Comparison of ENCODE assay signal across 8 cellular contexts in the genomic region with DNA sequence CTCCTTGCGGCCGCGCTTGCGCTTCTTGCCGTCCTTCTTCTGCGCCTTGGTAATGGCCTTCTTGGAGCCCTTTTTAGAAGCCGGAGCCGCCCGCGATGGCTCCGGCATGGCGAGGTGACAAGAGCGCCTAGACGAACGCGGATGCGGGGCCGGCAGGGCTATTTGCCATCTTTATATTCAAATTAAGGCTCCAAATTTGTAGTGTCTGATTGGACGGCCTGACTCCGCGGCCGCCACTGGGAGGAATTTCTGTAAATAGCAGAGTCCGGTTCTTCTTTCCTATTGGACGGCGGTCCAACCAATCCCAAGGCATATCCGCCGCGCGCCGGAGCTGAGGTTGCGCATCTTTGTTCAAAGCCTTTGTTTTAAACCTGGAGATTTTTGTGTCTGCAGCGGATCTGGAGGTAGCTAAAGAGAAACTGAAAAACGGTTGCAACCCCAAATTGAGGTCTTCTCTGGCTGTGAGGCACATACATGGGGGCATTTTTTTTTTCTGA. TPM values are rescaled to one million over a fixed set of nuclear protein-coding genes. Genes with fewer than 3 reads are reported as not detected.
A peak's percentile ranks its signal among the peaks of the same experiment; 100 is the strongest.
DNase-seq lines count a peak whose midpoint lies in the region; ATAC-seq, FAIRE-seq and TF ChIP-seq lines count a peak whose summit lies in the region.

No MANE protein-coding gene starts in this region.

- no peaks in the 10 kb centered on the region for H3K79me2 ChIP-seq in ACC112 (ENCODE audit: control insufficient read depth, insufficient read depth, low read length, unreplicated experiment)
- no peaks in the 10 kb centered on the region for H3K79me2 ChIP-seq in OCI-LY1 (ENCODE audit: insufficient read depth, low read length)

- H2AFZ ChIP-seq in ACC112 (ENCODE audit: low read length, unreplicated experiment) (no peak overlapping the region), OCI-LY1 (ENCODE audit: low read length) (no peak overlapping the region)

- H3K36me3 ChIP-seq in ACC112 (ENCODE audit: insufficient read depth, low read length) (no peaks in the 10 kb centered on the region), OCI-LY1 (ENCODE audit: insufficient read depth, low read length) (no peaks in the 10 kb centered on the region), ovary (no peaks in the 10 kb centered on the region), thymus (ENCODE audit: control insufficient read depth, insufficient read depth) (no peaks in the 10 kb centered on the region)

- DNase-seq in activated gamma-delta T cell treated with Interleukin-2 at 50 U/mL for 16 hours (peak; percentile 85), frontal cortex (ENCODE audit: low spot score in 2 of 2) (peak; percentile 64 to 80), ovary (peak; percentile 36 to 69 (median 42))

- no peak for TF ChIP-seq POLR2A in ovary (IDR thresholded peaks at IDR 0.05)

- H3K27ac ChIP-seq in ACC112 (ENCODE audit: low read depth, low read length), result no peak overlapping the region
- H3K27ac ChIP-seq in OCI-LY1 (ENCODE audit: low read depth, low read length, poor library complexity, severe bottlenecking), result no peak overlapping the region
- no peak overlapping the region for H3K27ac ChIP-seq in ovary
- peak overlapping the region; percentile 84 for H3K27ac ChIP-seq in thymus (ENCODE audit: low read depth)

- H4K20me1 ChIP-seq in OCI-LY1 (ENCODE audit: insufficient read depth, low read length), result no peaks in the 10 kb centered on the region

- no peak overlapping the region for H3K9ac ChIP-seq in OCI-LY1 (ENCODE audit: low read length)

- peaks cover 88% of the 10 kb centered on the region for H3K27me3 ChIP-seq in ACC112 (ENCODE audit: insufficient read depth, low read length)
- H3K27me3 ChIP-seq in OCI-LY1 (ENCODE audit: insufficient read depth, low read length), result no peaks in the 10 kb centered on the region
- H3K27me3 ChIP-seq in ovary, result peaks cover 8% of the 10 kb centered on the region
- peaks cover 31% of the 10 kb centered on the region for H3K27me3 ChIP-seq in thymus (ENCODE audit: control insufficient read depth, insufficient read depth)

- peak; percentile 88 for ATAC-seq in GM19025 (IDR thresholded peaks at IDR 0.05; ENCODE audit: low read depth, unreplicated experiment)
- ATAC-seq in HG03342 (IDR thresholded peaks at IDR 0.05; ENCODE audit: unreplicated experiment), result peak; percentile 85

- no peaks in the 10 kb centered on the region for H3K4me1 ChIP-seq in ACC112 (ENCODE audit: control insufficient read depth, insufficient read depth, low read length, unreplicated experiment)
- no peaks in the 10 kb centered on the region for H3K4me1 ChIP-seq in OCI-LY1 (ENCODE audit: insufficient read depth, low read length, severe bottlenecking)
- H3K4me1 ChIP-seq in ovary (ENCODE audit: insufficient read depth), result peaks cover 2% of the 10 kb centered on the region
- H3K4me1 ChIP-seq in thymus (ENCODE audit: control insufficient read depth, insufficient read depth, low read length), result peaks cover 10% of the 10 kb centered on the region

- TF ChIP-seq CTCF in OCI-LY1 (IDR thresholded peaks at IDR 0.05; ENCODE audit: low read length) (no peak), ovary (IDR thresholded peaks at IDR 0.05) (no peak)

- intact Hi-C loops in ovary (cut with DNase I), result no loop called here

- H3K9me3 ChIP-seq in OCI-LY1 (ENCODE audit: low read length) (no peaks in the 10 kb centered on the region), ovary (no peaks in the 10 kb centered on the region), thymus (ENCODE audit: control insufficient read depth) (peaks cover 1% of the 10 kb centered on the region)

- TF ChIP-seq EP300 in ovary (IDR thresholded peaks at IDR 0.05), result no peak

- H3K4me3 ChIP-seq in ACC112 (ENCODE audit: low read depth, low read length) (peak overlapping the region; percentile 59), OCI-LY1 (ENCODE audit: low read depth, low read length, poor library complexity, severe bottlenecking) (peak overlapping the region; percentile 31), ovary (no peak overlapping the region), thymus (ENCODE audit: low read length) (peak overlapping the region; percentile 52)

- WGBS in ovary, 3 donors, result 2% methylated on average over 24 to 33 of the region's 33 CpGs
- WGBS in thymus, result 2% methylated on average over 33 of the region's 33 CpGs

- peak overlapping the region; percentile 23; the same call in 1 of the 2 replicates for H3K4me2 ChIP-seq in OCI-LY1 (ENCODE audit: low read length)

- H3F3A ChIP-seq in OCI-LY1 (ENCODE audit: insufficient read depth, low read length), result no peaks in the 10 kb centered on the region

- H3K9me2 ChIP-seq in OCI-LY1 (ENCODE audit: low read depth, low read length), result no peaks in the 10 kb centered on the region

- FAIRE-seq in frontal cortex (lab: Jason Lieb, UNC), result no peak

RNA-seq across cellular contexts. Expression of a gene that starts 22.6 kb away (rescaled TPM):
- total RNA-seq in frontal cortex, result 72.2 TPM
- total RNA-seq in ovary, result 100 to 1,000 TPM in 5 of 7 donors, 10 to 100 TPM in 2; 37.9 to 165 (median 123) TPM
- polyA plus RNA-seq in ovary, result 10 to 100 TPM; 32.2 to 43.0 TPM
- 30.0 TPM for polyA plus RNA-seq in thymus

RNA-seq across cellular contexts. Expression of a gene that starts 47.9 kb away (rescaled TPM):
- total RNA-seq in frontal cortex (1.6 TPM), ovary (1 to 10 TPM; 1.7 to 10.0 (median 3.1) TPM)
- polyA plus RNA-seq in ovary (1 to 10 TPM in 1 of 2 donors, under 1 TPM in 1; 0.72 to 1.4 TPM), thymus (0.50 TPM)

RNA-seq across cellular contexts. Expression of a gene that starts 57.9 kb away (rescaled TPM):
- 14.3 TPM for total RNA-seq in frontal cortex
- 10 to 100 TPM; 15.2 to 24.1 (median 20.0) TPM for total RNA-seq in ovary
- polyA plus RNA-seq in ovary, result 10 to 100 TPM in 1 of 2 donors, 1 to 10 TPM in 1; 2.4 to 10.3 TPM
- 21.8 TPM for polyA plus RNA-seq in thymus
